ENCODE assay signal across 8 cellular contexts in the genomic region with DNA sequence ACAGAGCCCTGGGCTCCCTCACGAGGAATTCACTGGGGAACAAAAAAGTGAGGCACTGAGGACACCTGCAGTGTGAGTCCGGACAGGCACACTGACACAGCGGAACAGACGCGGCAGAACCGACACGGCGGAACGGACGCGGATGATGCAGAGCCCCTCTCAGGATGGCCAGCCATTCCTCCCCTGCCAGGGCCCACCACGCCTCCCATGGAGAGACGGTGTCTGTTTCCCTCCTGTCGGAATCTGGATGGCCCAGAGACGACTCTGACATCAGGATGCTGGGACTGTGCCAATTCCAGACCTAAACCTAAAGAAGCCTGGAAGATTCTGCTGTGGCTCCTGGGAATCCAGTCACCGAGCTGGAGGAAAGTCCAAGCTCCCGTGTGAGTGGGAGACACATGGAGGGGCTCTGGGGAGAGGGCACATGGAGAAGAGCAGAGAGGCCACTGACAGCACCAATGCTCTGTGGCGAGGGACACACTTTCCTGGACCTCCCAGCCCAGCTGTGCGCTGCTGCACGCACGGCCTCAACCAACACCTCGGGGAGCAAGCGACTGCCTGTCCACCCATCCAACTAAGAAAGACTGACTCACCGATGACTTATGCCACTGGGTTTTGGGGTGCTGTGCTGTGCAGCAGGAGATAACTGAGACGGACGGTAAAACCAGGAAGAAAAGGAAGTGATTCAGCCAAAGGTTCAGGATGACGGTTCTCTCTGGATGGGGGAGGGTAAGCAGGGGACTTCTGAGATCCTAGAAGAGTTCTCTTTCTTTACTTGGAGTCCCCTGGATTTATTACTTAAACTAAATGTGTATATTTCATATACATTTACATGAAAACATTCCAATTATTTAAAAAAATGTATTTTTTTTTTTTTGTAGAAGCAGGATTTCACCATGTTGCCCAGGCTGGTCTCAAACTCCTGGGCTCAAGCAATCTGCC. TPM values are rescaled to one million over a fixed set of nuclear protein-coding genes. Genes with fewer than 3 reads are reported as not detected.
DNase-seq lines count a peak whose midpoint lies in the region.

No MANE protein-coding gene starts in this region.

- no peak overlapping the region for H3K4me3 Mint-ChIP-seq in activated naive CD8-positive, alpha-beta T cell treated with anti-CD3 and anti-CD28 coated beads for 36 hours

- DNase-seq in AG08396 (ENCODE audit: low spot score) = peak; percentile 83
- peak; percentile 59 for DNase-seq in HT-29 (ENCODE audit: low spot score)
- DNase-seq in activated naive CD8-positive, alpha-beta T cell treated with anti-CD3 and anti-CD28 coated beads for 36 hours = peak; percentile 45
- peak; percentile 55 to 97 for DNase-seq in lung microvascular endothelial cell (ENCODE audit: low read depth in 2 of 2)
- no peak for DNase-seq in NAMALWA (ENCODE audit: low spot score)
- DNase-seq in activated gamma-delta T cell (lab: John Stamatoyannopoulos, UW) = no peak
- no peak for DNase-seq in NCI-H2196 treated with DMSO at 0.1 percent for 48 hours (lab: John Stamatoyannopoulos, UW; ENCODE audit: unreplicated experiment)
- DNase-seq in DMS53 treated with DMSO at 0.1 percent for 48 hours (lab: John Stamatoyannopoulos, UW; ENCODE audit: unreplicated experiment) = no peak

- peaks cover 92% of the 10 kb centered on the region for H3K4me1 Mint-ChIP-seq in activated naive CD8-positive, alpha-beta T cell treated with anti-CD3 and anti-CD28 coated beads for 36 hours

- H3K36me3 Mint-ChIP-seq in activated naive CD8-positive, alpha-beta T cell treated with anti-CD3 and anti-CD28 coated beads for 36 hours = peaks cover 81% of the 10 kb centered on the region

- H3K27ac Mint-ChIP-seq in activated naive CD8-positive, alpha-beta T cell treated with anti-CD3 and anti-CD28 coated beads for 36 hours = peak overlapping the region; percentile 96

- H3K27me3 Mint-ChIP-seq in activated naive CD8-positive, alpha-beta T cell treated with anti-CD3 and anti-CD28 coated beads for 36 hours = no peaks in the 10 kb centered on the region

- H3K9me3 Mint-ChIP-seq in activated naive CD8-positive, alpha-beta T cell treated with anti-CD3 and anti-CD28 coated beads for 36 hours = no peaks in the 10 kb centered on the region

RNA-seq across cellular contexts. Expression of a gene that starts 23.3 kb away (rescaled TPM):
- total RNA-seq in HT-29 (2014; rRNA removed; shearing (Covaris generic)) = 44.1 and 45.5 TPM in 2 replicates
- total RNA-seq in activated naive CD8-positive, alpha-beta T cell treated with anti-CD3 and anti-CD28 coated beads for 36 hours = 10 to 100 TPM; 52.3 to 56.1 TPM
- 28.8 and 49.2 TPM in 2 replicates for total RNA-seq in lung microvascular endothelial cell

RNA-seq across cellular contexts. Expression of a gene that starts 51.4 kb away (rescaled TPM):
- not detected in 2 replicates for total RNA-seq in HT-29 (2014; rRNA removed; shearing (Covaris generic))
- not detected for total RNA-seq in activated naive CD8-positive, alpha-beta T cell treated with anti-CD3 and anti-CD28 coated beads for 36 hours
- total RNA-seq in lung microvascular endothelial cell = 0.44 and 0.99 TPM in 2 replicates

Comparison
In these comparisons a context has a peak if more than half of its experiments do, and no peak if none do; other contexts are left out.
1. DNase-seq: peak in AG08396 (single experiment), HT-29 (single experiment), activated naive CD8-positive, alpha-beta T cell treated with anti-CD3 and anti-CD28 coated beads for 36 hours (single experiment) and lung microvascular endothelial cell (2 of 2); none in NAMALWA (single experiment), activated gamma-delta T cell (single experiment), NCI-H2196 treated with DMSO at 0.1 percent for 48 hours (single experiment) and DMS53 treated with DMSO at 0.1 percent for 48 hours (single experiment).